In genomic region chr6:14172575-14172974, GRCh38 we compare ENCODE assay signal across 29 cellular contexts. TPM values are rescaled to one million over a fixed set of nuclear protein-coding genes. Genes with fewer than 3 reads are reported as not detected.
A peak's percentile ranks its signal among the peaks of the same experiment; 100 is the strongest.
DNase-seq lines count a peak whose midpoint lies in the region; ATAC-seq, FAIRE-seq and TF ChIP-seq lines count a peak whose summit lies in the region.
"Had no signal": no experiment of that assay in that cellular context is flagged by ENCODE, and none has a peak within 500 bp of the region (broad histone marks: within the 10 kb centered on the region; RNA-seq: fewer than 3 reads in every experiment).

No MANE protein-coding gene starts in this region.

- no peak for DNase-seq in HepG2 (ENCODE audit: low spot score)
- no peak for DNase-seq in right lobe of liver
- peak; percentile 24 for DNase-seq in MV-4-11 (lab: John Stamatoyannopoulos, UW)
- DNase-seq in K562 (ENCODE audit: extremely low read depth in 1 of 4, low spot score in 3 of 4), result no peak
- DNase-seq in iris pigment epithelial cell (ENCODE audit: low read depth), result peak; percentile 42
- no peak for DNase-seq in AG08395 (ENCODE audit: low spot score)
- no peak for DNase-seq in nucleus accumbens (lab: John Stamatoyannopoulos, UW)
- DNase-seq in activated naive CD4-positive, alpha-beta T cell treated with anti-CD3 and anti-CD28 coated beads for 36 hours, result no peak
- DNase-seq: CD8-positive, alpha-beta memory T cell; DMS 273 treated with DMSO at 0.1 percent for 48 hours; DMS79; EL; GDM1; GOT3; HCEC 1CT; NCI-H1092 treated with DMSO at 0.1 percent for 48 hours; NCI-H1436 treated with DMSO at 0.1 percent for 48 hours; NCI-H187 treated with DMSO at 0.1 percent for 48 hours; NCI-H2107; NCI-H524 treated with DMSO at 0.1 percent for 48 hours; NCI-H774; SHP77; T-cell had no signal

- CTCF ChIA-PET in HepG2 (lab: Yijun Ruan, JAX; ENCODE audit: low intra/inter-chr PET ratio, low total read pairs) (no interaction called here), K562 (lab: Yijun Ruan, JAX; ENCODE audit: low intra/inter-chr PET ratio) (no interaction called here)
- CTCF ChIA-PET in activated naive CD4-positive, alpha-beta T cell treated with anti-CD3 and anti-CD28 coated beads for 36 hours (lab: Charles Lee), result no interaction called here

- H4K20me1 ChIP-seq in HepG2 (ENCODE audit: insufficient read depth, low read length) (no peaks in the 10 kb centered on the region), K562 (replicated peaks; ENCODE audit: control insufficient read depth, insufficient read depth, low read length) (no peaks in the 10 kb centered on the region)

- no peaks in the 10 kb centered on the region for H3K4me1 Mint-ChIP-seq in activated naive CD4-positive, alpha-beta T cell treated with anti-CD3 and anti-CD28 coated beads for 36 hours (ENCODE audit: low read depth)
- H3K4me1 Mint-ChIP-seq: CD8-positive, alpha-beta memory T cell had no signal

- H3K4me1 ChIP-seq in HepG2 (ENCODE audit: insufficient read depth, low read length) (no peaks in the 10 kb centered on the region), right lobe of liver (no peaks in the 10 kb centered on the region), K562 (replicated peaks in 1 of 2; ENCODE audit: control insufficient read depth in 2 of 2, insufficient read depth in 2 of 2, low read length in 2 of 2) (no peaks in the 10 kb centered on the region)

- H2AFZ ChIP-seq in HepG2 (ENCODE audit: low read length) (no peak overlapping the region), K562 (ENCODE audit: low read depth, low read length) (no peak overlapping the region)

- ATAC-seq in HepG2, result no peak
- no peak for ATAC-seq in right lobe of liver
- ATAC-seq in K562, result no peak
- ATAC-seq: GM12878, Panc1, T-cell had no signal

- in situ Hi-C loops in HepG2 (cut with HindIII; ENCODE audit: extremely low pct_ligation_motif_present, low pct_unique_long_range_greater_than_20kb), result no loop called here
- in situ Hi-C loops in K562 (cut with MboI), result no loop called here

- POLR2A ChIA-PET in HepG2 (lab: Yijun Ruan, JAX), result no interaction called here
- POLR2A ChIA-PET in K562 (lab: Yijun Ruan, JAX), result no interaction called here

- H3K4me3 Mint-ChIP-seq in activated naive CD4-positive, alpha-beta T cell treated with anti-CD3 and anti-CD28 coated beads for 36 hours, result no peak overlapping the region
- H3K4me3 Mint-ChIP-seq: B cell; CD14-positive monocyte; CD8-positive, alpha-beta memory T cell; T-cell had no signal

- H3K79me2 ChIP-seq in HepG2 (ENCODE audit: insufficient read depth, low read length), result no peaks in the 10 kb centered on the region
- H3K79me2 ChIP-seq in K562 (ENCODE audit: control insufficient read depth, insufficient read depth, low read length), result no peaks in the 10 kb centered on the region

- peaks cover 0 to 6% of the 10 kb centered on the region in 2 experiments; a peak in 1 of 5 replicates for H3K27me3 ChIP-seq in HepG2 (ENCODE audit: control insufficient read depth in 1 of 2, insufficient read depth in 2 of 2, low read length in 2 of 2)
- H3K27me3 ChIP-seq in right lobe of liver, result no peaks in the 10 kb centered on the region
- peaks cover 15 to 26% of the 10 kb centered on the region in 2 experiments for H3K27me3 ChIP-seq in K562 (ENCODE audit: control insufficient read depth in 2 of 2, insufficient read depth in 2 of 2, low read length in 2 of 2)

- BruUV-seq in HepG2 (replicated peaks; lab: Mats Ljungman, UMichigan) (no TSS peak), K562 (replicated peaks; lab: Mats Ljungman, UMichigan) (no TSS peak)

- H3K9me1 ChIP-seq in K562 (ENCODE audit: control insufficient read depth, insufficient read depth, low read length), result no peaks in the 10 kb centered on the region

- H3K9ac ChIP-seq in HepG2 (ENCODE audit: insufficient read depth, low read depth, low read length), result no peak overlapping the region
- no peak overlapping the region for H3K9ac ChIP-seq in K562 (ENCODE audit: insufficient read depth in 1 of 2, low read depth in 2 of 2, low read length in 2 of 2)

- H3K27ac Mint-ChIP-seq in activated naive CD4-positive, alpha-beta T cell treated with anti-CD3 and anti-CD28 coated beads for 36 hours, result no peak overlapping the region
- H3K27ac Mint-ChIP-seq: B cell; CD8-positive, alpha-beta memory T cell; T-cell had no signal

- H3K36me3 Mint-ChIP-seq in activated naive CD4-positive, alpha-beta T cell treated with anti-CD3 and anti-CD28 coated beads for 36 hours (ENCODE audit: low read depth), result peaks cover 3% of the 10 kb centered on the region
- H3K36me3 Mint-ChIP-seq: CD14-positive monocyte had no signal

- intact Hi-C loops in HepG2 (cut with micrococcal nuclease; ENCODE audit: unreplicated experiment) (no loop called here), right lobe of liver (cut with DNase I) (no loop called here), K562 (cut with micrococcal nuclease) (no loop called here)
- intact Hi-C loops in activated naive CD4-positive, alpha-beta T cell treated with anti-CD3 and anti-CD28 coated beads for 36 hours (cut with micrococcal nuclease), result no loop called here

- 0% methylated on average over 1 of the region's 1 CpG for WGBS in HepG2 (ENCODE audit: low lambda C conversion rate)
- 89% methylated on average over 1 of the region's 1 CpG for WGBS in right lobe of liver (ENCODE audit: insufficient coverage, low coverage, low lambda C conversion rate, missing lambda C conversion rate)
- WGBS in K562 (ENCODE audit: insufficient coverage, low coverage, missing lambda C conversion rate), result 0% methylated on average over 1 of the region's 1 CpG

- no peak for FAIRE-seq in HepG2 (lab: Jason Lieb, UNC)
- FAIRE-seq in K562 (lab: Jason Lieb, UNC), result no peak
- FAIRE-seq: A204.1, GM12878 had no signal

- TF ChIP-seq POLR2A in HepG2 (IDR thresholded peaks at IDR 0.05; ENCODE audit: insufficient read depth in 1 of 2, low read depth in 2 of 2, low read length in 2 of 2) (no peak), right lobe of liver (IDR thresholded peaks at IDR 0.05) (no peak), K562 (conservative IDR thresholded peaks at IDR 0.05) (no peak)

- TF ChIP-seq EP300 in HepG2 (IDR thresholded peaks at IDR 0.05; ENCODE audit: low read depth in 2 of 2, low read length in 2 of 2) (no peak), HepG2 (CRISPR knock-in tag; IDR thresholded peaks at IDR 0.05; ENCODE audit: borderline replicate concordance) (no peak), K562 (IDR thresholded peaks at IDR 0.05; ENCODE audit: low read length) (no peak)

- H3K36me3 ChIP-seq in HepG2 (replicated peaks in 1 of 2; ENCODE audit: control insufficient read depth in 1 of 2, insufficient read depth in 2 of 2, low read length in 2 of 2) (no peaks in the 10 kb centered on the region), right lobe of liver (no peaks in the 10 kb centered on the region), K562 (ENCODE audit: control insufficient read depth, insufficient read depth, low read length) (no peaks in the 10 kb centered on the region)

- H3K9me3 Mint-ChIP-seq in activated naive CD4-positive, alpha-beta T cell treated with anti-CD3 and anti-CD28 coated beads for 36 hours, result peaks cover 27% of the 10 kb centered on the region

- no peak overlapping the region for H3K4me2 ChIP-seq in HepG2 (ENCODE audit: low read depth, low read length)
- no peak overlapping the region for H3K4me2 ChIP-seq in K562 (ENCODE audit: insufficient read depth, low read length)

- H3K9me3 ChIP-seq in HepG2 (ENCODE audit: low read length) (peaks cover 31% of the 10 kb centered on the region), right lobe of liver (no peaks in the 10 kb centered on the region), K562 (replicated peaks; ENCODE audit: control insufficient read depth, insufficient read depth, low read depth, low read length) (peaks cover 9% of the 10 kb centered on the region; the same call in 1 of the 2 replicates)

- H3K27ac ChIP-seq in HepG2 (ENCODE audit: extremely low read length, insufficient read depth, low read length), result no peak overlapping the region
- no peak overlapping the region for H3K27ac ChIP-seq in right lobe of liver
- no peak overlapping the region for H3K27ac ChIP-seq in K562 (ENCODE audit: extremely low read depth, low read depth, low read length)
- H3K27ac ChIP-seq: RWPE1 had no signal

- TF ChIP-seq CTCF in HepG2 (CRISPR knock-in tag; IDR thresholded peaks at IDR 0.05) (no peak), right lobe of liver (IDR thresholded peaks at IDR 0.05) (no peak), K562 (IDR thresholded peaks at IDR 0.05 in 2 of 3, conservative IDR thresholded peaks at IDR 0.05 in 1 of 3; ENCODE audit: insufficient read depth in 2 of 3, low read depth in 1 of 3, low read length in 3 of 3) (no peak)

- TF ChIP-seq RAD21 in HepG2 (CRISPR knock-in tag; IDR thresholded peaks at IDR 0.05) (no peak), K562 (CRISPR knock-in tag; conservative IDR thresholded peaks at IDR 0.05 in 1 of 2, IDR thresholded peaks at IDR 0.05 in 1 of 2) (no peak)

- H3K27me3 Mint-ChIP-seq in activated naive CD4-positive, alpha-beta T cell treated with anti-CD3 and anti-CD28 coated beads for 36 hours (ENCODE audit: low read depth), result no peaks in the 10 kb centered on the region
- H3K27me3 Mint-ChIP-seq: B cell had no signal

- H3K4me3 ChIP-seq in HepG2 (replicated peaks in 1 of 3; ENCODE audit: insufficient read depth in 1 of 3, low read depth in 2 of 3, low read length in 3 of 3) (no peak overlapping the region), right lobe of liver (no peak overlapping the region), K562 (no peak overlapping the region)
- H3K4me3 ChIP-seq: GM12878 had no signal

RNA-seq across cellular contexts. Expression of gene CD83, which starts 55.0 kb away (rescaled TPM):
- total RNA-seq in HepG2 (2016; rRNA removed; fragmentation: Illumina TruSeq; extraction: Trizol) (1.7 and 2.3 TPM in 2 replicates), right lobe of liver (1 to 10 TPM in 4 of 6 experiments, under 1 TPM in 2; 0.32 to 5.2 (median 1.1) TPM), K562 (2014; rRNA removed) (3.1 and 3.7 TPM in 2 replicates), K562 (2014; rRNA removed; fragmentation: Illumina TruSeq; extraction: Trizol) (3.1 and 3.3 TPM in 2 replicates), K562 (2015; rRNA removed; fragmentation: Illumina TruSeq; extraction: Trizol) (3.8 and 4.3 TPM in 2 replicates), K562 (2021) (3.2 and 3.4 TPM in 2 replicates)
- total RNA-seq in HepG2 (2016; cell fraction: cytosol; rRNA removed; fragmentation: Illumina TruSeq; extraction: Trizol; ENCODE audit: low read depth), result 1.1 and 1.2 TPM in 2 replicates
- total RNA-seq in HepG2 (2016; cell fraction: insoluble cytoplasmic fraction; rRNA removed; fragmentation: Illumina TruSeq; extraction: Trizol), result 1.9 and 3.0 TPM in 2 replicates
- total RNA-seq in HepG2 (2016; cell fraction: membrane; rRNA removed; fragmentation: Illumina TruSeq; extraction: Trizol), result 2.0 and 2.5 TPM in 2 replicates
- 2.2 and 2.3 TPM in 2 replicates for total RNA-seq in HepG2 (2016; cell fraction: nucleus; rRNA removed; fragmentation: Illumina TruSeq; extraction: Trizol)
- polyA plus RNA-seq in HepG2 (2011; rRNA removed) (0.46 and 0.51 TPM in 2 replicates), K562 (2011; rRNA removed) (1.5 and 2.5 TPM in 2 replicates), K562 (2014; fragmentation: Illumina TruSeq; extraction: Trizol) (3.3 and 3.6 TPM in 2 replicates), K562 (2014; fragmentation: Nextera tagmentation; extraction: Ambion mirVana) (1 to 10 TPM; 3.6 to 4.1 TPM), K562 (2014; rRNA removed) (2.6 and 2.8 TPM in 2 replicates)
- 0.28 and 0.55 TPM in 2 replicates for polyA plus RNA-seq in HepG2 (2011; cell fraction: cytosol; rRNA removed)
- polyA plus RNA-seq in HepG2 (2011; cell fraction: nucleus; rRNA removed), result 0.24 and 0.35 TPM in 2 replicates
- 0.89 and 1.4 TPM in 2 replicates for polyA plus RNA-seq in HepG2 (2012)
- polyA plus RNA-seq in HepG2 (2016; cell fraction: cytosol; fragmentation: Illumina TruSeq; extraction: Trizol; ENCODE audit: low read depth), result 0.74 and 0.84 TPM in 2 replicates
- 1.6 and 2.0 TPM in 2 replicates for polyA plus RNA-seq in HepG2 (2016; cell fraction: insoluble cytoplasmic fraction; fragmentation: Illumina TruSeq; extraction: Trizol; ENCODE audit: low read depth)
- 1.7 and 1.8 TPM in 2 replicates for polyA plus RNA-seq in HepG2 (2016; cell fraction: membrane; fragmentation: Illumina TruSeq; extraction: Trizol; ENCODE audit: low read depth)
- polyA plus RNA-seq in HepG2 (2016; cell fraction: nucleus; fragmentation: Illumina TruSeq; extraction: Trizol; ENCODE audit: insufficient read depth, low read depth), result 2.8 and 3.1 TPM in 2 replicates
- polyA minus RNA-seq in HepG2 (2011; rRNA and poly(A)+ RNA removed; ENCODE audit: low replicate concordance), result 0.36 and 7.7 TPM in 2 replicates
- polyA minus RNA-seq in HepG2 (2011; cell fraction: cytosol; rRNA and poly(A)+ RNA removed), result not detected in 2 replicates
- polyA minus RNA-seq in HepG2 (2011; cell fraction: nucleus; rRNA and poly(A)+ RNA removed), result 0.37 TPM in 1 of 2 replicates, not detected in the other
- total RNA-seq in K562 (2011; cell fraction: chromatin; rRNA removed; ENCODE audit: low replicate concordance), result 2.9 and 4.0 TPM in 2 replicates
- 1.4 and 1.8 TPM in 2 replicates for total RNA-seq in K562 (2011; cell fraction: nucleolus; rRNA removed)
- 2.6 and 2.7 TPM in 2 replicates for total RNA-seq in K562 (2011; cell fraction: nucleoplasm; rRNA removed)
- 1.1 and 1.2 TPM in 2 replicates for polyA plus RNA-seq in K562 (2011; cell fraction: cytosol; rRNA removed)
- 1.1 and 1.2 TPM in 2 replicates for polyA plus RNA-seq in K562 (2011; cell fraction: nucleus; rRNA removed)
- 3.6 and 4.1 TPM in 2 replicates for polyA plus RNA-seq in K562 (2012)
- 1.8 and 2.0 TPM in 2 replicates for polyA minus RNA-seq in K562 (2011; rRNA and poly(A)+ RNA removed)
- polyA minus RNA-seq in K562 (2011; cell fraction: cytosol; rRNA and poly(A)+ RNA removed), result 0.48 and 0.91 TPM in 2 replicates
- 0.67 and 0.78 TPM in 2 replicates for polyA minus RNA-seq in K562 (2011; cell fraction: nucleus; rRNA and poly(A)+ RNA removed)
- 10 to 100 TPM; 11.9 to 13.8 TPM for total RNA-seq in activated naive CD4-positive, alpha-beta T cell treated with anti-CD3 and anti-CD28 coated beads for 36 hours

Comparison
In these comparisons a context has a peak if more than half of its experiments do, and no peak if none do; other contexts are left out.
1. DNase-seq: peak in MV-4-11 (single experiment) and iris pigment epithelial cell (single experiment); none in HepG2 (single experiment), right lobe of liver (0 of 3), K562 (0 of 4), AG08395 (single experiment), nucleus accumbens (0 of 56) and activated naive CD4-positive, alpha-beta T cell treated with anti-CD3 and anti-CD28 coated beads for 36 hours (single experiment).
2. Of the 241 proteins assayed by ChIP-seq in both HepG2 and K562: peak only in HepG2: none; only in K562: MAFG, NFE2, NFE2L1 and NFIC; in both: MAFF and MAFK; in neither: 235.